Comparison of ENCODE assay signal across 8 cellular contexts in the genomic region with DNA sequence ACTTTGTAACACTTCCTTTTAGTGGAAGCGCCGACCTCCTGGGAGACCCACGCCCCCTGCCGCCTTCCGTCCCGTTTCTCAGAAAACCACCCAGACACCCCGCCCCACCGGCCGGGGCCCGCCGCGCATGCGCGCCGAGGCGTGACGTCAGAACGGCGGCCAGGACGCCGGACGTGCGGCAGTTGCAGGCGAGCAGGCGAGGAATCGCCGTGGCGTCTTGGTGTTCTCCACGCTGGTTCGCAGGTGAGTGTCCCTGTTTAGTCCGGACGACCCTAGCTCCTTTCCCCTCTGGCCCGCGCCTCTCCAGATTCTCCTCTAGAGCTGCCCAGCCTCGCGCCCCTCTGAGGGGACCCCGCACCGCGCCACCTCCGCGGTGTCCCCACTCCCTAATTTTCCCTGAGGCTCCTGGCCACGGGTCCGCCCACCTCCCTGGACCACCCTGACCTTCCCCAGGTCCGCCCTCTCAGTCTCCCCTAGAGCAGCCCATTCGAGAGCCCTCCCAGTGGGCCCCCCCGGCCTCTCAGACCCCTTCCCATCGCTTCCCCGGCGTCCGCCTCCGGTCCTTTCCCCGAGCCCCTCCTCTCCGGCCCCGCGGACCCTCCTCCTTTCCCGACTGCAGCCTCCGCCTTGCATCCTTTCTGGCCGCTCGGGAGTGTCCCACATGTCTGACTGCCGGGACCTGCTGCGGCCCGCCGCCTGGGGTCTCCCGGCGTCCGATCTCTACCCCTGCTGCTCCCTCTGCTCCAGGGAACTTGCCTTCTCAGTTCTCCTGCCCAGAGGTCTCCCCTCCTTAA. TPM values are rescaled to one million over a fixed set of nuclear protein-coding genes. Genes with fewer than 3 reads are reported as not detected.
DNase-seq lines count a peak whose midpoint lies in the region; ATAC-seq and TF ChIP-seq lines count a peak whose summit lies in the region.

A gene with protein sequence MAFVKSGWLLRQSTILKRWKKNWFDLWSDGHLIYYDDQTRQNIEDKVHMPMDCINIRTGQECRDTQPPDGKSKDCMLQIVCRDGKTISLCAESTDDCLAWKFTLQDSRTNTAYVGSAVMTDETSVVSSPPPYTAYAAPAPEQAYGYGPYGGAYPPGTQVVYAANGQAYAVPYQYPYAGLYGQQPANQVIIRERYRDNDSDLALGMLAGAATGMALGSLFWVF (plus strand): TSS at position 181 of the 794 bp plus-strand sequence. CDS start 15,606 bp downstream, outside the sequence.

- peak; percentile 30 for TF ChIP-seq CTCF in AG04450 (IDR thresholded peaks at IDR 0.05; ENCODE audit: low read depth, low read length)

- peak within 1 kb of the TSS; percentile 91 for H3K27ac ChIP-seq in AG04450 (ENCODE audit: low read depth, low read length)

- POLR2A ChIA-PET in AG04450 (lab: Yijun Ruan, JAX) = interaction anchor here (2.3 kb wide), 1 partner anchor 12 kb away, joined by 25 read pairs; a partner anchor contains a TSS

- no peaks in the 10 kb centered on the region for H3K27me3 ChIP-seq in AG04450 (ENCODE audit: control insufficient read depth, insufficient read depth, low read length)

- no peaks in the 10 kb centered on the region; the same call in 1 of the 2 replicates for H3K9me3 ChIP-seq in AG04450 (ENCODE audit: control insufficient read depth, insufficient read depth, low read length)

- ATAC-seq in GM18861 (IDR thresholded peaks at IDR 0.05; ENCODE audit: unreplicated experiment) (peak; percentile 62), HG03095 (IDR thresholded peaks at IDR 0.05; ENCODE audit: unreplicated experiment) (peak; percentile 75)

- CTCF ChIA-PET in AG04450 (lab: Charles Lee) = interaction anchor here (1.1 to 1.5 kb wide), 2 partner anchors 10 to 17 kb away, joined by 3 to 4 read pairs; no protein-coding TSS in a partner anchor

- DNase-seq in AG04450 (ENCODE audit: low read depth, low spot score) = peak; percentile 47
- DNase-seq in NCI-H345 treated with DMSO at 0.1 percent for 48 hours (lab: John Stamatoyannopoulos, UW; ENCODE audit: unreplicated experiment) = peak; percentile 87
- peak; percentile 96 for DNase-seq in activated CD4-positive, CD25-positive, alpha-beta regulatory T cell treated with anti-CD3 and anti-CD28 coated beads, Interleukin-2, amount 50 U/mL, for 72 hours
- peak; percentile 93 for DNase-seq in cerebellum (ENCODE audit: low spot score)
- DNase-seq in kidney glomerular epithelial cell (lab: John Stamatoyannopoulos, UW) = peak; percentile 88
- DNase-seq in stimulated activated CD4-positive, alpha-beta T cell treated with anti-CD3 and anti-CD28 coated beads, Interleukin-1b, Interleukin-23, amount 100 ng/mL, for 1 hour (ENCODE audit: low read depth in 2 of 2) = peak; percentile 78 to 89

- peak within 1 kb of the TSS; percentile 95 for H3K4me3 ChIP-seq in AG04450 (ENCODE audit: low read depth, low read length)

RNA-seq across cellular contexts. Expression of the gene that starts here (rescaled TPM):
- polyA plus RNA-seq in AG04450 (2011; rRNA removed) = 63.8 and 70.5 TPM in 2 replicates
- polyA minus RNA-seq in AG04450 (2011; rRNA and poly(A)+ RNA removed) = 82.0 and 83.6 TPM in 2 replicates
- total RNA-seq in cerebellum = 90.0 TPM

Comparison
In these comparisons a context has a peak if more than half of its experiments do, and no peak if none do; other contexts are left out.
1. Peak in every context shown above with its lines: DNase-seq, ATAC-seq, H3K4me3 ChIP-seq and H3K27ac ChIP-seq.